Comparison of ENCODE assay signal across 2 cellular contexts in genomic region chr3:194682189-194682588, GRCh38.
TF ChIP-seq lines count a peak whose summit lies in the region.

No MANE protein-coding gene starts in this region.

TF ChIP-seq in SK-N-SH, 30 proteins besides CTCF, POLR2A, EP300 and RAD21 (continued from another document):
- TF ChIP-seq MEF2A (IDR thresholded peaks at IDR 0.05; ENCODE audit: borderline replicate concordance, low read depth) (no peak), NFIC (IDR thresholded peaks at IDR 0.05; ENCODE audit: borderline replicate concordance) (no peak), USF1 (IDR thresholded peaks at IDR 0.05; ENCODE audit: borderline replicate concordance, low read depth) (no peak), GATA2 (CRISPR knock-in tag; IDR thresholded peaks at IDR 0.05) (no peak), TCF12 (IDR thresholded peaks at IDR 0.05) (no peak), CHD2 (IDR thresholded peaks at IDR 0.05; ENCODE audit: low read length, partially characterized antibody) (no peak), ZBTB33 (IDR thresholded peaks at IDR 0.05; ENCODE audit: borderline replicate concordance, low read depth) (no peak), FOXJ3 (CRISPR knock-in tag; IDR thresholded peaks at IDR 0.05) (no peak)
- TF ChIP-seq, protein P1, sequence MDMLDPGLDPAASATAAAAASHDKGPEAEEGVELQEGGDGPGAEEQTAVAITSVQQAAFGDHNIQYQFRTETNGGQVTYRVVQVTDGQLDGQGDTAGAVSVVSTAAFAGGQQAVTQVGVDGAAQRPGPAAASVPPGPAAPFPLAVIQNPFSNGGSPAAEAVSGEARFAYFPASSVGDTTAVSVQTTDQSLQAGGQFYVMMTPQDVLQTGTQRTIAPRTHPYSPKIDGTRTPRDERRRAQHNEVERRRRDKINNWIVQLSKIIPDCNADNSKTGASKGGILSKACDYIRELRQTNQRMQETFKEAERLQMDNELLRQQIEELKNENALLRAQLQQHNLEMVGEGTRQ (IDR thresholded peaks at IDR 0.05; ENCODE audit: borderline replicate concordance, low read depth, low read length) = no peak

TF ChIP-seq in SK-N-SH treated with all-trans-retinoic acid at 6 μM for 48 hours, 23 proteins besides CTCF, POLR2A, EP300 and RAD21 (continued from another document):
- TF ChIP-seq ZFP3 (CRISPR knock-in tag; IDR thresholded peaks at IDR 0.05) (no peak), CSRNP3 (CRISPR knock-in tag; IDR thresholded peaks at IDR 0.05) (no peak), CSDC2 (CRISPR knock-in tag; IDR thresholded peaks at IDR 0.05) (no peak), TSHZ2 (CRISPR knock-in tag; IDR thresholded peaks at IDR 0.05) (no peak), ARNTL (CRISPR knock-in tag; IDR thresholded peaks at IDR 0.05; ENCODE audit: borderline replicate concordance, low read depth) (no peak), TCF4 (CRISPR knock-in tag; IDR thresholded peaks at IDR 0.05; ENCODE audit: borderline replicate concordance) (no peak), ESRRG (CRISPR knock-in tag; IDR thresholded peaks at IDR 0.05) (no peak), ZNF565 (CRISPR knock-in tag; conservative IDR thresholded peaks at IDR 0.05; ENCODE audit: low read depth) (no peak), BACH2 (CRISPR knock-in tag; IDR thresholded peaks at IDR 0.05; ENCODE audit: borderline replicate concordance) (no peak), OSR1 (CRISPR knock-in tag; IDR thresholded peaks at IDR 0.05) (no peak), GLIS3 (CRISPR knock-in tag; IDR thresholded peaks at IDR 0.05) (no peak)
- TF ChIP-seq, protein P2, sequence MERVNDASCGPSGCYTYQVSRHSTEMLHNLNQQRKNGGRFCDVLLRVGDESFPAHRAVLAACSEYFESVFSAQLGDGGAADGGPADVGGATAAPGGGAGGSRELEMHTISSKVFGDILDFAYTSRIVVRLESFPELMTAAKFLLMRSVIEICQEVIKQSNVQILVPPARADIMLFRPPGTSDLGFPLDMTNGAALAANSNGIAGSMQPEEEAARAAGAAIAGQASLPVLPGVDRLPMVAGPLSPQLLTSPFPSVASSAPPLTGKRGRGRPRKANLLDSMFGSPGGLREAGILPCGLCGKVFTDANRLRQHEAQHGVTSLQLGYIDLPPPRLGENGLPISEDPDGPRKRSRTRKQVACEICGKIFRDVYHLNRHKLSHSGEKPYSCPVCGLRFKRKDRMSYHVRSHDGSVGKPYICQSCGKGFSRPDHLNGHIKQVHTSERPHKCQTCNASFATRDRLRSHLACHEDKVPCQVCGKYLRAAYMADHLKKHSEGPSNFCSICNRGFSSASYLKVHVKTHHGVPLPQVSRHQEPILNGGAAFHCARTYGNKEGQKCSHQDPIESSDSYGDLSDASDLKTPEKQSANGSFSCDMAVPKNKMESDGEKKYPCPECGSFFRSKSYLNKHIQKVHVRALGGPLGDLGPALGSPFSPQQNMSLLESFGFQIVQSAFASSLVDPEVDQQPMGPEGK (CRISPR knock-in tag; IDR thresholded peaks at IDR 0.05; ENCODE audit: borderline replicate concordance) = no peak
- TF ChIP-seq, protein P3, sequence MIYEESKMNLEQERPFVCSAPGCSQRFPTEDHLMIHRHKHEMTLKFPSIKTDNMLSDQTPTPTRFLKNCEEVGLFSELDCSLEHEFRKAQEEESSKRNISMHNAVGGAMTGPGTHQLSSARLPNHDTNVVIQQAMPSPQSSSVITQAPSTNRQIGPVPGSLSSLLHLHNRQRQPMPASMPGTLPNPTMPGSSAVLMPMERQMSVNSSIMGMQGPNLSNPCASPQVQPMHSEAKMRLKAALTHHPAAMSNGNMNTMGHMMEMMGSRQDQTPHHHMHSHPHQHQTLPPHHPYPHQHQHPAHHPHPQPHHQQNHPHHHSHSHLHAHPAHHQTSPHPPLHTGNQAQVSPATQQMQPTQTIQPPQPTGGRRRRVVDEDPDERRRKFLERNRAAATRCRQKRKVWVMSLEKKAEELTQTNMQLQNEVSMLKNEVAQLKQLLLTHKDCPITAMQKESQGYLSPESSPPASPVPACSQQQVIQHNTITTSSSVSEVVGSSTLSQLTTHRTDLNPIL (CRISPR knock-in tag; IDR thresholded peaks at IDR 0.05; ENCODE audit: low read depth) = no peak
TF ChIP-seq in SK-N-SH treated with all-trans-retinoic acid at 6 μM for 48 hours: peak in this region for 0.
